ENCODE assay signal across 8 cellular contexts in genomic region chr9:113409481-113409880, GRCh38. TPM values are rescaled to one million over a fixed set of nuclear protein-coding genes. Genes with fewer than 3 reads are reported as not detected.
DNase-seq lines count a peak whose midpoint lies in the region; ATAC-seq and TF ChIP-seq lines count a peak whose summit lies in the region.

No MANE protein-coding gene starts in this region.

- peaks cover 19% of the 10 kb centered on the region for H3K79me2 ChIP-seq in fibroblast of lung (ENCODE audit: control insufficient read depth, insufficient read depth, low read length)

- H3K27ac ChIP-seq in SJCRH30 (peak overlapping the region; percentile 95), fibroblast of lung (ENCODE audit: insufficient read depth, low read length) (peak overlapping the region; percentile 99), rectal smooth muscle tissue (ENCODE audit: low read depth, low read length) (peak overlapping the region; percentile 99)

- H2AFZ ChIP-seq in fibroblast of lung (ENCODE audit: low read length), result no peak overlapping the region

- no peaks in the 10 kb centered on the region for H4K20me1 ChIP-seq in fibroblast of lung (ENCODE audit: control insufficient read depth, extremely low read depth, insufficient read depth, low read length)

- TF ChIP-seq CTCF in GM12864 (IDR thresholded peaks at IDR 0.05; ENCODE audit: low read depth, low read length, missing control alignments) (no peak), fibroblast of lung (conservative IDR thresholded peaks at IDR 0.05 in 1 of 2, IDR thresholded peaks at IDR 0.05 in 1 of 2; ENCODE audit: low read depth in 1 of 2, low read length in 2 of 2) (no peak)

- H3K36me3 ChIP-seq in SJCRH30 (peaks cover 24% of the 10 kb centered on the region), fibroblast of lung (ENCODE audit: control insufficient read depth, insufficient read depth, low read length) (peaks cover 2% of the 10 kb centered on the region), rectal smooth muscle tissue (ENCODE audit: control insufficient read depth, insufficient read depth, low read length) (peaks cover 6% of the 10 kb centered on the region)

- H3K4me3 ChIP-seq in GM12864 (ENCODE audit: low read depth, low read length) (peak overlapping the region; percentile 73), SJCRH30 (peak overlapping the region; percentile 75), fibroblast of lung (replicated peaks in 1 of 4; ENCODE audit: control extremely low read depth in 1 of 4, insufficient read depth in 1 of 4, low read depth in 3 of 4, low read length in 4 of 4) (peak overlapping the region; percentile 87 to 98 (median 96)), rectal smooth muscle tissue (ENCODE audit: low read length) (peak overlapping the region; percentile 93)

- H3K9ac ChIP-seq in fibroblast of lung (ENCODE audit: insufficient read depth, low read length) (peak overlapping the region; percentile 98), rectal smooth muscle tissue (ENCODE audit: low read length) (peak overlapping the region; percentile 78)

- H3K27me3 ChIP-seq in SJCRH30 (no peaks in the 10 kb centered on the region), fibroblast of lung (ENCODE audit: control insufficient read depth, insufficient read depth, low read length) (no peaks in the 10 kb centered on the region), rectal smooth muscle tissue (ENCODE audit: control insufficient read depth, insufficient read depth, low read length) (no peaks in the 10 kb centered on the region)

- H3K4me1 ChIP-seq in SJCRH30 (peaks cover 2% of the 10 kb centered on the region; the same call in 1 of the 2 replicates), fibroblast of lung (ENCODE audit: control insufficient read depth, extremely low read depth, insufficient read depth, low read length) (peaks cover 4% of the 10 kb centered on the region), rectal smooth muscle tissue (ENCODE audit: control insufficient read depth, insufficient read depth, low read length) (peaks cover 5% of the 10 kb centered on the region)

- H3K9me3 ChIP-seq in SJCRH30 (replicated peaks) (no peaks in the 10 kb centered on the region), fibroblast of lung (ENCODE audit: control insufficient read depth, insufficient read depth, low read depth, low read length) (no peaks in the 10 kb centered on the region)

- no peak for ATAC-seq in GM19467 (IDR thresholded peaks at IDR 0.05; ENCODE audit: unreplicated experiment)

- peak overlapping the region; percentile 100 for H3K4me2 ChIP-seq in fibroblast of lung (ENCODE audit: extremely low read depth, insufficient read depth, low read length)

- no peak for DNase-seq in GM12864 (ENCODE audit: low read depth)
- peak in 1 of 2 experiments; percentile 11 for DNase-seq in SJCRH30
- DNase-seq in fibroblast of lung (ENCODE audit: low read depth in 2 of 2), result peak in 1 of 2 donors; percentile 4
- DNase-seq in NCI-H1417 (lab: John Stamatoyannopoulos, UW), result no peak
- DNase-seq in activated CD8-positive, alpha-beta memory T cell treated with anti-CD3 and anti-CD28 coated beads, Interleukin-2, amount 50 U/mL, for 4 hours, result no peak
- no peak for DNase-seq in activated CD8-positive, alpha-beta memory T cell treated with anti-CD3 and anti-CD28 coated beads for 24 hours

RNA-seq across cellular contexts. Expression of gene POLE3, which starts 1.0 kb away (rescaled TPM):
- total RNA-seq in SJCRH30 (2014; rRNA removed; shearing (Covaris generic)), result 152 and 157 TPM in 2 replicates
- 17.3 and 22.6 TPM in 2 replicates for total RNA-seq in fibroblast of lung
- 45.9 and 68.5 TPM in 2 replicates for polyA plus RNA-seq in fibroblast of lung
- 30.1 and 45.2 TPM in 2 replicates for polyA plus RNA-seq in fibroblast of lung (2012)
- polyA minus RNA-seq in fibroblast of lung (ENCODE audit: low replicate concordance), result 13.2 and 26.3 TPM in 2 replicates

RNA-seq across cellular contexts. Expression of gene C9orf43, which starts 1.1 kb away (rescaled TPM):
- 0.69 and 0.96 TPM in 2 replicates for total RNA-seq in SJCRH30 (2014; rRNA removed; shearing (Covaris generic))
- 0.50 and 0.51 TPM in 2 replicates for total RNA-seq in fibroblast of lung
- 0.25 and 0.61 TPM in 2 replicates for polyA plus RNA-seq in fibroblast of lung
- polyA plus RNA-seq in fibroblast of lung (2012), result 0.26 and 0.35 TPM in 2 replicates
- not detected in 2 replicates for polyA minus RNA-seq in fibroblast of lung (ENCODE audit: low replicate concordance)

RNA-seq across cellular contexts. Expression of gene ALAD, which starts 8.4 kb away (rescaled TPM):
- 9.0 and 13.3 TPM in 2 replicates for total RNA-seq in SJCRH30 (2014; rRNA removed; shearing (Covaris generic))
- 22.6 and 42.1 TPM in 2 replicates for total RNA-seq in fibroblast of lung
- 13.1 and 14.0 TPM in 2 replicates for polyA plus RNA-seq in fibroblast of lung
- 29.3 and 31.2 TPM in 2 replicates for polyA plus RNA-seq in fibroblast of lung (2012)
- polyA minus RNA-seq in fibroblast of lung (ENCODE audit: low replicate concordance), result 34.8 and 43.0 TPM in 2 replicates

RNA-seq across cellular contexts. Expression of gene HDHD3, which starts 32.7 kb away (rescaled TPM):
- 3.8 and 4.6 TPM in 2 replicates for total RNA-seq in SJCRH30 (2014; rRNA removed; shearing (Covaris generic))
- total RNA-seq in fibroblast of lung, result 11.0 and 14.2 TPM in 2 replicates
- polyA plus RNA-seq in fibroblast of lung, result 4.1 and 6.5 TPM in 2 replicates
- 4.6 and 6.0 TPM in 2 replicates for polyA plus RNA-seq in fibroblast of lung (2012)
- 5.4 and 6.9 TPM in 2 replicates for polyA minus RNA-seq in fibroblast of lung (ENCODE audit: low replicate concordance)

RNA-seq across cellular contexts. Expression of gene RGS3, which starts 54.0 kb away (rescaled TPM):
- 35.8 and 36.7 TPM in 2 replicates for total RNA-seq in SJCRH30 (2014; rRNA removed; shearing (Covaris generic))
- 49.8 and 74.3 TPM in 2 replicates for total RNA-seq in fibroblast of lung
- polyA plus RNA-seq in fibroblast of lung, result 48.1 and 58.4 TPM in 2 replicates
- polyA plus RNA-seq in fibroblast of lung (2012), result 43.9 and 59.7 TPM in 2 replicates
- 35.9 and 49.6 TPM in 2 replicates for polyA minus RNA-seq in fibroblast of lung (ENCODE audit: low replicate concordance)
